ENCODE assay signal across 8 cellular contexts in the genomic region with DNA sequence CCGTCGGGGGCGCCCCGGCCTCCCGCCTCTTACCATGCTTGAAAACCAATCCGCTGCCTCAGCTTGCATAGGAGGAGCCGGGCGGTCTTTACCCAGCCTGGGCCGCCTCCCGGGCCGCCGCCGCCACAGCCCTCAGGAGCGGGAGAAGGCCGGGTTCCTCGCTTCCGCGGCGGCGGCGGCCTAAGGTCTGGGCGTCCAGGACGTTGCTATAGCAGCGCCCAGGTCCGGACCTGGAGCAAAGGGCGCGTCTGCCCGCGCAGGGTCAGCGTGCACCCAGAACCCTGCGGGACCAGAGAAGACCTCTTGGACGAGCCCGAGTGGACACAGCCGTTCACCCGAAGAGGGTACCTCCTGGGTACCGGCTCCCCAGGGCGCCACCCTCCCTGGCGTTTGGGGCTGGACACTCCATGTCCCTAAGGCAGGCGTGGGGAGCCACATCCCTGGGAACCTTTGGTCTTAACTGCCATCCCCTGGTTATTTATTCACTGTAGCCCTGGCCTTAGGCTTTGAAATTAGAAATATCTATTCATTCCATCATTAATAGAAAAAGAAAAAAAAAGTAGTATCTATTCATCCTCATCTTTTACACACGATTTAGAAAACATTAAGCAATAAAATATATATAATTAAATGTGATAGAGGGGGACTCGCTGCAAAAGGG. TPM values are rescaled to one million over a fixed set of nuclear protein-coding genes. Genes with fewer than 3 reads are reported as not detected.
A peak's percentile ranks its signal among the peaks of the same experiment; 100 is the strongest.
DNase-seq lines count a peak whose midpoint lies in the region; ATAC-seq and TF ChIP-seq lines count a peak whose summit lies in the region.

No MANE protein-coding gene starts in this region.

- no peaks in the 10 kb centered on the region for H3K27me3 ChIP-seq in SK-N-SH (ENCODE audit: insufficient read depth)
- no peaks in the 10 kb centered on the region for H3K27me3 ChIP-seq in trophoblast cell (ENCODE audit: insufficient read depth, low read length)
- H3K27me3 ChIP-seq in MM.1S (replicated peaks; ENCODE audit: insufficient read depth, low read length) = peaks cover 12% of the 10 kb centered on the region

- no peak for TF ChIP-seq RAD21 in SK-N-SH (IDR thresholded peaks at IDR 0.05; ENCODE audit: low read length)

- H3K79me2 ChIP-seq in SK-N-SH (ENCODE audit: insufficient read depth) (peaks cover 41% of the 10 kb centered on the region), trophoblast cell (ENCODE audit: control insufficient read depth, insufficient read depth, low read length, poor library complexity) (peaks cover 4% of the 10 kb centered on the region), MM.1S (ENCODE audit: low read length) (no peaks in the 10 kb centered on the region)

- no peak overlapping the region for H2BK12ac ChIP-seq in trophoblast cell (ENCODE audit: low read length)

- peak; percentile 33 for DNase-seq in DMS79 (lab: John Stamatoyannopoulos, UW)
- DNase-seq in SK-N-SH = peak; percentile 77
- peak; percentile 52 for DNase-seq in glomerular visceral epithelial cell (ENCODE audit: extremely low spot score)
- DNase-seq in trophoblast cell = peak in 1 of 2 donors; percentile 14
- no peak for DNase-seq in MM.1S
- DNase-seq in CD1c-positive myeloid dendritic cell (ENCODE audit: extremely low spot score) = no peak

- H3K14ac ChIP-seq in trophoblast cell (ENCODE audit: low read length) = no peak overlapping the region

- no peak overlapping the region for H2BK120ac ChIP-seq in trophoblast cell (ENCODE audit: insufficient read depth, low read length, poor library complexity)

- H3F3A ChIP-seq in SK-N-SH (replicated peaks; ENCODE audit: insufficient read depth) (peaks cover 8% of the 10 kb centered on the region), MM.1S (ENCODE audit: insufficient read depth, low read length) (no peaks in the 10 kb centered on the region)

- H3K9me3 ChIP-seq in SK-N-SH = no peaks in the 10 kb centered on the region
- H3K9me3 ChIP-seq in trophoblast cell (ENCODE audit: insufficient read depth, low read depth, low read length) = peaks cover 4% of the 10 kb centered on the region
- H3K9me3 ChIP-seq in MM.1S (replicated peaks; ENCODE audit: insufficient read depth, low read length) = no peaks in the 10 kb centered on the region

- H3K9me2 ChIP-seq in SK-N-SH (no peaks in the 10 kb centered on the region), MM.1S (replicated peaks; ENCODE audit: insufficient read depth, low read length) (no peaks in the 10 kb centered on the region)

- H3K4me3 ChIP-seq in SK-N-SH (ENCODE audit: low read depth in 2 of 2, low read length in 1 of 2) (peak overlapping the region; percentile 79 to 85), trophoblast cell (ENCODE audit: low read depth, low read length) (no peak overlapping the region), MM.1S (ENCODE audit: low read length) (no peak overlapping the region)

- H4K8ac ChIP-seq in trophoblast cell (ENCODE audit: low read depth, low read length) = no peak overlapping the region

- TF ChIP-seq EP300 in SK-N-SH (IDR thresholded peaks at IDR 0.05; ENCODE audit: borderline replicate concordance in 1 of 2, low read depth in 1 of 2, low read length in 1 of 2) = no peak

- peaks cover 7% of the 10 kb centered on the region for H3K79me1 ChIP-seq in trophoblast cell (ENCODE audit: low read length)

- H3K9ac ChIP-seq in SK-N-SH (peak overlapping the region; percentile 73; the same call in 1 of the 2 replicates), trophoblast cell (ENCODE audit: low read length) (no peak overlapping the region), MM.1S (ENCODE audit: low read length) (no peak overlapping the region)

- POLR2A ChIA-PET in SK-N-SH (lab: Yijun Ruan, JAX) = no interaction called here

- no peak for ATAC-seq in HG02840 (IDR thresholded peaks at IDR 0.05; ENCODE audit: low FRiP score, unreplicated experiment)
- ATAC-seq in GM21619 (IDR thresholded peaks at IDR 0.05; ENCODE audit: unreplicated experiment) = no peak

- TF ChIP-seq CTCF in SK-N-SH (IDR thresholded peaks at IDR 0.05) = no peak
- TF ChIP-seq CTCF in MM.1S (IDR thresholded peaks at IDR 0.05; ENCODE audit: low read length) = no peak

- H3K18ac ChIP-seq in trophoblast cell (ENCODE audit: low read length) = peak overlapping the region; percentile 61

- H2AFZ ChIP-seq in SK-N-SH (ENCODE audit: low read depth) = peak overlapping the region; percentile 51; the same call in 1 of the 2 replicates
- no peak overlapping the region for H2AFZ ChIP-seq in trophoblast cell (ENCODE audit: insufficient read depth, low read length, poor library complexity)
- no peak overlapping the region for H2AFZ ChIP-seq in MM.1S (ENCODE audit: low read length)

- 18% methylated on average over 8 of the region's 41 CpGs for WGBS in SK-N-SH (ENCODE audit: low lambda C conversion rate)
- no CpG with 5 or more reads among the region's 41 CpGs for WGBS in trophoblast cell (ENCODE audit: extremely low coverage, insufficient coverage, insufficient read length)

- CTCF ChIA-PET in SK-N-SH (lab: Yijun Ruan, JAX) = interaction anchor here (1.0 to 2.1 kb wide), 6 partner anchors 9 to 193 kb away, joined by 3 to 9 read pairs (median 4); no protein-coding TSS in a partner anchor

- peaks cover 0 to 21% of the 10 kb centered on the region in 2 experiments; a peak in 2 of 4 replicates for H3K4me1 ChIP-seq in SK-N-SH (ENCODE audit: control insufficient read depth in 1 of 2, insufficient read depth in 2 of 2, low read depth in 1 of 2, low read length in 1 of 2)
- peaks cover 0 to 5% of the 10 kb centered on the region in 2 experiments for H3K4me1 ChIP-seq in trophoblast cell (ENCODE audit: control insufficient read depth in 1 of 2, insufficient read depth in 2 of 2, low read length in 2 of 2)
- no peaks in the 10 kb centered on the region for H3K4me1 ChIP-seq in MM.1S (ENCODE audit: low read length)

- H4K20me1 ChIP-seq in SK-N-SH (ENCODE audit: insufficient read depth) = no peaks in the 10 kb centered on the region; the same call in 1 of the 2 replicates
- H4K20me1 ChIP-seq in MM.1S (ENCODE audit: insufficient read depth, low read length) = no peaks in the 10 kb centered on the region

- H2BK5ac ChIP-seq in trophoblast cell (ENCODE audit: low read depth, low read length, poor library complexity) = no peak overlapping the region

- H4K91ac ChIP-seq in trophoblast cell (ENCODE audit: low read depth, low read length) = no peak overlapping the region

- H2AK5ac ChIP-seq in trophoblast cell (ENCODE audit: low read length) = no peak overlapping the region

- H4K12ac ChIP-seq in trophoblast cell (ENCODE audit: low read depth, low read length) = no peak overlapping the region

- H3K27ac ChIP-seq in SK-N-SH (ENCODE audit: low read depth in 2 of 2, low read length in 1 of 2) (no peak overlapping the region), trophoblast cell (ENCODE audit: low read depth, low read length) (no peak overlapping the region), MM.1S (ENCODE audit: low read length) (no peak overlapping the region)

- no peak overlapping the region for H3K4ac ChIP-seq in trophoblast cell (ENCODE audit: low read depth, low read length)

- no peak overlapping the region for H3K23ac ChIP-seq in trophoblast cell (ENCODE audit: low read length)

- H3K4me2 ChIP-seq in SK-N-SH = peak overlapping the region; percentile 99
- peak overlapping the region; percentile 38 for H3K4me2 ChIP-seq in trophoblast cell (ENCODE audit: low read length)
- no peak overlapping the region for H3K4me2 ChIP-seq in MM.1S (ENCODE audit: low read depth, low read length)

- H3K36me3 ChIP-seq in SK-N-SH (replicated peaks in 1 of 2; ENCODE audit: control insufficient read depth in 1 of 2, insufficient read depth in 2 of 2, low read length in 1 of 2) = peaks cover 19 to 38% of the 10 kb centered on the region in 2 experiments
- H3K36me3 ChIP-seq in trophoblast cell (ENCODE audit: control insufficient read depth in 1 of 2, insufficient read depth in 2 of 2, low read length in 2 of 2) = peaks cover 5 to 6% of the 10 kb centered on the region in 2 experiments
- no peaks in the 10 kb centered on the region for H3K36me3 ChIP-seq in MM.1S (replicated peaks; ENCODE audit: insufficient read depth, low read length)

TF ChIP-seq in SK-N-SH, 30 proteins besides CTCF, POLR2A, EP300 and RAD21:
- TF ChIP-seq MEF2A (IDR thresholded peaks at IDR 0.05; ENCODE audit: borderline replicate concordance, low read depth) (no peak), TEAD4 (IDR thresholded peaks at IDR 0.05; ENCODE audit: borderline replicate concordance, insufficient read depth) (no peak), RCOR1 (IDR thresholded peaks at IDR 0.05; ENCODE audit: low read length) (no peak), RXRA (IDR thresholded peaks at IDR 0.05; ENCODE audit: borderline replicate concordance, low read depth) (no peak), SIN3A (IDR thresholded peaks at IDR 0.05; ENCODE audit: borderline replicate concordance, low read depth, low read length) (0 out of 2 replicates have a peak, but pooled peaks have one; percentile 27)

RNA-seq across cellular contexts. Expression of a gene that starts 2.4 kb away (rescaled TPM):
- polyA plus RNA-seq in SK-N-SH (2012; rRNA removed) = 15.0 and 15.2 TPM in 2 replicates
- polyA plus RNA-seq in SK-N-SH (2012; cell fraction: cytosol; rRNA removed) = 13.9 and 16.3 TPM in 2 replicates
- polyA plus RNA-seq in SK-N-SH (2012; cell fraction: nucleus; rRNA removed) = 31.3 and 43.5 TPM in 2 replicates
- polyA plus RNA-seq in trophoblast cell (2013) = 19.4 and 20.5 TPM in 2 replicates

RNA-seq across cellular contexts. Expression of a gene that starts 34.8 kb away (rescaled TPM):
- 5.8 and 8.2 TPM in 2 replicates for polyA plus RNA-seq in SK-N-SH (2012; rRNA removed)
- 8.7 and 9.4 TPM in 2 replicates for polyA plus RNA-seq in SK-N-SH (2012; cell fraction: cytosol; rRNA removed)
- 2.3 and 5.1 TPM in 2 replicates for polyA plus RNA-seq in SK-N-SH (2012; cell fraction: nucleus; rRNA removed)
- polyA plus RNA-seq in trophoblast cell (2013) = 103 and 108 TPM in 2 replicates

Comparison
In these comparisons a context has a peak if more than half of its experiments do, and no peak if none do; other contexts are left out.
1. DNase-seq: peak in DMS79 (single experiment), SK-N-SH (single experiment) and glomerular visceral epithelial cell (single experiment); none in MM.1S (single experiment) and CD1c-positive myeloid dendritic cell (single experiment).
2. H3K4me3 ChIP-seq: peak in SK-N-SH (2 of 2); none in trophoblast cell (single experiment) and MM.1S (single experiment).